ENCODE assay signal across 8 cellular contexts in the genomic region with DNA sequence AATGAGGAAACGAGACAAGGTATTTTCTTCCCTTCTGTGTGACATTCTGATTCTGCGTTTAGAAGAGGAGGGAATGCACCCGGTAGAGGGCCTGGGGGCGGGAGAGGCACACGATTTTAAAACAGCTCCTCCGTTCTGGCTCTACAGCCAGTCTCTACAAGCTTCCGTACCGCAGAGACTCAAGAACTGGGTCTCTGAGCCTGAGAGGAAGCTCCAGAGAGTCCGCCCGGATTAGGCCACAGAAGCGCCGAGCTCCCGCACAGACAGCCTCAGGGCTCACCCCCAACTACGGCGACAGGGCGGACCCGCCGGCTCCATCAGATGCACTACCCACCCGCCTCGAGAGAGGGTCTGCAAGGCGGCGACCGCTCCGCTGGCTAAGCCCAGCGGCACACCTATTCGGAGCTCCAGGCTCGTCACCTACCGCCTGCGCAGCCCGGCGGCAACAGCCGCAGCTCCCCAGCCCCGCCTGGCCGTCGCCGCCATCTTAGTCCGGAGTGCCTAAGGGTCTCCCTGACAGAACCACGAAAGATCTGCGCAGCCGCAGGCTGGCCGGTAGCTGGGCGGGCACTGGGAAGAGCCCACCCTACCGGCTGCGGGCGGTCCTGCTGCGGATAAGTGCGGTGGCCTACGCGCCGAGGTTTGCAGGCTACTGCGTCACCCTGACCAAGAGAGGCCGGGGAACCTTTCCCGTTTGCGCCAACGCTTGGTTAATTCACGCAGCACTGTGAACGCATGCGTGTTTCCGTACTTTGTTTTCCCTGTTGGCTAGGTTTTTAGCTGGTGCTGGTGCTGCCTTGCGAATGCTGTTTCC. TPM values are rescaled to one million over a fixed set of nuclear protein-coding genes. Genes with fewer than 3 reads are reported as not detected.
DNase-seq lines count a peak whose midpoint lies in the region; ATAC-seq, FAIRE-seq and TF ChIP-seq lines count a peak whose summit lies in the region.

Gene NFU1 (minus strand): TSS at position 499 of the 814 bp plus-strand sequence. CDS start 13 bp downstream, at position 486.

- peaks cover 3% of the 10 kb centered on the region; the same call in 1 of the 2 replicates for H3K23me2 ChIP-seq in H1 (ENCODE audit: low read depth, low read length)

- CTCF ChIA-PET in H1 (lab: Charles Lee; ENCODE audit: partially characterized antibody), result interaction anchor here (0.6 to 2.5 kb wide), 22 partner anchors 8 to 510 kb away, joined by 3 to 8 read pairs (median 3); no protein-coding TSS in a partner anchor

- peak within 1 kb of the TSS; percentile 96 for H2BK15ac ChIP-seq in H1 (ENCODE audit: low read length)
- H2BK15ac ChIP-seq in mesendoderm (replicated peaks; ENCODE audit: low read depth), result no peak within 1 kb of the TSS

- POLR2A ChIA-PET in H1 (lab: Charles Lee; ENCODE audit: partially characterized antibody), result interaction anchor here (0.5 to 1.9 kb wide), 22 partner anchors 9 to 922 kb away, joined by 3 to 10 read pairs (median 4); partner anchors contain the start of genes GFPT1 and GMCL1

- H3K4me3 ChIP-seq in H1 (ENCODE audit: extremely low read depth in 1 of 4, insufficient read depth in 2 of 4, low read depth in 3 of 4, low read length in 4 of 4) (peak within 1 kb of the TSS; percentile 65 to 89 (median 79)), mesendoderm (ENCODE audit: low read length) (peak within 1 kb of the TSS; percentile 82)

- ATAC-seq in GM21367 (IDR thresholded peaks at IDR 0.05; ENCODE audit: unreplicated experiment), result peak; percentile 88

- H2AFZ ChIP-seq in H1 (ENCODE audit: low read length), result peak within 1 kb of the TSS; percentile 99

- no peaks in the 10 kb centered on the region for H3K36me3 ChIP-seq in H1 (ENCODE audit: control insufficient read depth in 2 of 4, insufficient read depth in 4 of 4, low read length in 3 of 4)
- H3K36me3 ChIP-seq in mesendoderm (ENCODE audit: control insufficient read depth, insufficient read depth, low read length), result no peaks in the 10 kb centered on the region

- H4K5ac ChIP-seq in H1 (ENCODE audit: insufficient read length, low read depth, low read length), result peak within 1 kb of the TSS; percentile 81
- no peak within 1 kb of the TSS for H4K5ac ChIP-seq in mesendoderm (ENCODE audit: low read length)

- peak; percentile 47 to 77 (median 71) for TF ChIP-seq CTCF in H1 (IDR thresholded peaks at IDR 0.05; ENCODE audit: control extremely low read depth in 1 of 3, insufficient read depth in 1 of 3, low read depth in 1 of 3, low read length in 3 of 3)

- peak within 1 kb of the TSS; percentile 85 for H2AK5ac ChIP-seq in H1 (ENCODE audit: low read depth, low read length)
- H2AK5ac ChIP-seq in mesendoderm (ENCODE audit: low read length), result peak within 1 kb of the TSS; percentile 77

- DNase-seq in Caki2 (ENCODE audit: low read depth) (peak; percentile 94), HTR-8/SVneo (ENCODE audit: insufficient read length, low spot score) (peak; percentile 100), NOMO-1 treated with dmso at 0.1 percent for 144 hours (lab: John Stamatoyannopoulos, UW; ENCODE audit: unreplicated experiment) (peak; percentile 94), H1 (ENCODE audit: low read depth in 1 of 2, low spot score in 2 of 2) (peak; percentile 85 to 92), mesendoderm (peak; percentile 98)
- peak; percentile 72 to 86 (median 82) for DNase-seq in activated CD8-positive, alpha-beta memory T cell treated with anti-CD3 and anti-CD28 coated beads for 48 hours (ENCODE audit: low read depth in 2 of 3, low spot score in 2 of 3)
- DNase-seq in stimulated activated CD8-positive, alpha-beta memory T cell treated with anti-CD3 and anti-CD28 coated beads, Interleukin-15, amount 100 ng/mL, for 1 hour (ENCODE audit: low read depth), result peak; percentile 60

- H3K27me3 ChIP-seq in H1 (replicated peaks in 1 of 4; ENCODE audit: control insufficient read depth in 3 of 4, extremely low read depth in 1 of 4, insufficient read depth in 3 of 4, low read length in 3 of 4) (no peaks in the 10 kb centered on the region), mesendoderm (ENCODE audit: insufficient read depth, low read length, poor library complexity) (no peaks in the 10 kb centered on the region)

- H3K4me1 ChIP-seq in H1 (replicated peaks in 1 of 4; ENCODE audit: control insufficient read depth in 3 of 4, insufficient read depth in 4 of 4, low read length in 3 of 4), result peaks cover 4 to 5% (median 4%) of the 10 kb centered on the region in 4 experiments
- H3K4me1 ChIP-seq in mesendoderm (ENCODE audit: control insufficient read depth, low read depth, low read length), result peaks cover 6% of the 10 kb centered on the region

- peak; percentile 32 to 42 for TF ChIP-seq RAD21 in H1 (IDR thresholded peaks at IDR 0.05 in 1 of 2, conservative IDR thresholded peaks at IDR 0.05 in 1 of 2; ENCODE audit: low read depth in 2 of 2, low read length in 2 of 2)

- peak; percentile 92 for FAIRE-seq in HTR-8/SVneo (lab: Jason Lieb, UNC)
- FAIRE-seq in H1 (lab: Jason Lieb, UNC), result no peak

- no peak for TF ChIP-seq EP300 in H1 (IDR thresholded peaks at IDR 0.05; ENCODE audit: borderline replicate concordance in 1 of 2, low read depth in 2 of 2, low read length in 2 of 2)

- in situ Hi-C loops in Caki2 (cut with HindIII; ENCODE audit: low pct_unique_long_range_greater_than_20kb, low sequenced_read_pairs), result no loop called here

- H3K9me3 ChIP-seq in H1 (ENCODE audit: insufficient read depth in 2 of 2, low read depth in 1 of 2, low read length in 1 of 2), result no peaks in the 10 kb centered on the region

- H2BK120ac ChIP-seq in H1 (replicated peaks; ENCODE audit: low read depth, low read length), result peak within 1 kb of the TSS; percentile 60
- H2BK120ac ChIP-seq in mesendoderm (ENCODE audit: low read depth, low read length), result no peak within 1 kb of the TSS

- no peak within 1 kb of the TSS for H3K14ac ChIP-seq in H1 (ENCODE audit: insufficient read length)

- H3K4me2 ChIP-seq in H1 (ENCODE audit: insufficient read depth in 1 of 2, low read depth in 2 of 2, low read length in 2 of 2) (peak within 1 kb of the TSS; percentile 81 to 86), mesendoderm (ENCODE audit: low read length) (peak within 1 kb of the TSS; percentile 89)

- peak within 1 kb of the TSS; percentile 75 for H3K56ac ChIP-seq in H1 (replicated peaks; ENCODE audit: insufficient read length, low read depth, low read length)
- peak within 1 kb of the TSS; percentile 93 for H3K56ac ChIP-seq in mesendoderm (ENCODE audit: low read length)

- WGBS in H1 (ENCODE audit: extremely low coverage in 1 of 2, insufficient coverage in 1 of 2, insufficient read length in 1 of 2, insufficient replicate concordance in 2 of 2, low coverage in 1 of 2, low lambda C conversion rate in 2 of 2, missing lambda C conversion rate in 1 of 2), 2 experiments, result 3% methylated on average over 60 of the region's 60 CpGs; no CpG with 5 or more reads in 1 of the 2 experiments
- WGBS in mesendoderm (ENCODE audit: extremely low coverage, insufficient coverage, low lambda C conversion rate), result no CpG with 5 or more reads among the region's 60 CpGs

- H2BK12ac ChIP-seq in H1 (ENCODE audit: low read depth, low read length), result peak within 1 kb of the TSS; percentile 99

- peaks cover 0 to 10% of the 10 kb centered on the region in 2 experiments; a peak in 2 of 4 replicates for H3K79me2 ChIP-seq in H1 (ENCODE audit: control insufficient read depth in 1 of 2, insufficient read depth in 2 of 2, low read length in 2 of 2)
- no peaks in the 10 kb centered on the region for H3K79me2 ChIP-seq in mesendoderm (ENCODE audit: control insufficient read depth, insufficient read depth, low read length)

- peak within 1 kb of the TSS; percentile 55; the same call in 1 of the 2 replicates for H2BK20ac ChIP-seq in H1 (ENCODE audit: low read length)

- H2BK5ac ChIP-seq in H1 (ENCODE audit: low read depth, low read length) (peak within 1 kb of the TSS; percentile 98), mesendoderm (ENCODE audit: low read length) (peak within 1 kb of the TSS; percentile 71)

- H3K18ac ChIP-seq in H1 (ENCODE audit: extremely low read depth, low read length) (peak within 1 kb of the TSS; percentile 99), mesendoderm (ENCODE audit: low read length) (peak within 1 kb of the TSS; percentile 53)

- H4K20me1 ChIP-seq in H1 (replicated peaks in 1 of 2; ENCODE audit: control insufficient read depth in 1 of 2, insufficient read depth in 2 of 2, low read length in 2 of 2), result peaks cover 0 to 2% of the 10 kb centered on the region in 2 experiments

- peak within 1 kb of the TSS; percentile 44 for H3K4ac ChIP-seq in H1 (replicated peaks; ENCODE audit: insufficient read length, low read depth, low read length)
- H3K4ac ChIP-seq in mesendoderm (ENCODE audit: low read depth, low read length), result peak within 1 kb of the TSS; percentile 41

- peak in 1 of 2 experiments; percentile 93; a peak in 2 of 3 replicates for TF ChIP-seq POLR2A in H1 (IDR thresholded peaks at IDR 0.05; ENCODE audit: control extremely low read depth in 1 of 2, low read depth in 2 of 2, low read length in 2 of 2)

- H3K9ac ChIP-seq in H1 (replicated peaks in 1 of 4; ENCODE audit: extremely low read depth in 1 of 4, low read depth in 3 of 4, low read length in 3 of 4) (peak within 1 kb of the TSS; percentile 72 to 86 (median 85)), mesendoderm (ENCODE audit: low read length) (peak within 1 kb of the TSS; percentile 77)

- H4K8ac ChIP-seq in H1 (ENCODE audit: extremely low read depth, insufficient read depth, low read length) (peak within 1 kb of the TSS; percentile 96; the same call in 1 of the 2 replicates), mesendoderm (ENCODE audit: low read depth, low read length) (no peak within 1 kb of the TSS)

- peak within 1 kb of the TSS; percentile 82 for H3K27ac ChIP-seq in H1 (ENCODE audit: low read depth, low read length)
- peak within 1 kb of the TSS; percentile 94 for H3K27ac ChIP-seq in mesendoderm (ENCODE audit: low read depth, low read length)

- peak within 1 kb of the TSS; percentile 22 for H4K91ac ChIP-seq in H1 (replicated peaks; ENCODE audit: insufficient read length, low read length)

- H3K23ac ChIP-seq in H1 (ENCODE audit: insufficient read length) (no peak within 1 kb of the TSS), mesendoderm (ENCODE audit: low read length) (peak within 1 kb of the TSS; percentile 95)

- H3K79me1 ChIP-seq in H1 (ENCODE audit: low read depth, low read length) (no peaks in the 10 kb centered on the region), mesendoderm (ENCODE audit: low read length) (no peaks in the 10 kb centered on the region)

RNA-seq across cellular contexts. Expression of gene NFU1, which starts in this region (rescaled TPM):
- 61.9 and 78.5 TPM in 2 replicates for total RNA-seq in Caki2 (2014; rRNA removed; shearing (Covaris generic); ENCODE audit: low replicate concordance)
- total RNA-seq in H1 (2021; fragmentation: NEBNext Ultra II Directional; extraction: Animal tissue kit (Norgen Biotek cat#: 25700)), result 43.4 and 45.5 TPM in 2 replicates
- polyA plus RNA-seq in H1 (2011; rRNA removed), result 12.9 and 18.4 TPM in 2 replicates
- 24.4 TPM for polyA plus RNA-seq in H1 (2011; cell fraction: cytosol; rRNA removed)
- 9.3 TPM for polyA plus RNA-seq in H1 (2011; cell fraction: nucleus; rRNA removed)
- polyA plus RNA-seq in H1 (2012, experiment 1 of 2), result 30.9 to 54.6 TPM (median 32.1 TPM) in 4 replicates
- polyA plus RNA-seq in H1 (2012, experiment 2 of 2), result 7.5 TPM
- polyA plus RNA-seq in H1 (2013, experiment 1 of 2), result 70.7 TPM
- 78.3 TPM for polyA plus RNA-seq in H1 (2013, experiment 2 of 2)
- polyA minus RNA-seq in H1 (2011; rRNA and poly(A)+ RNA removed), result 5.8 and 7.3 TPM in 2 replicates
- 7.6 TPM for polyA minus RNA-seq in H1 (2011; cell fraction: cytosol; rRNA and poly(A)+ RNA removed)
- 6.8 TPM for polyA minus RNA-seq in H1 (2011; cell fraction: nucleus; rRNA and poly(A)+ RNA removed)
- polyA plus RNA-seq in mesendoderm (2013, experiment 1 of 2), result 96.6 TPM
- polyA plus RNA-seq in mesendoderm (2013, experiment 2 of 2), result 97.0 TPM

Comparison
In these comparisons a context has a peak if more than half of its experiments do, and no peak if none do; other contexts are left out.
1. Peak in every context shown above with its lines: DNase-seq, ATAC-seq, H3K4me3 ChIP-seq and H3K27ac ChIP-seq.